11 cellular contexts compared by ENCODE assay signal in genomic region chr6:143299253-143300166, GRCh38.
DNase-seq lines count a peak whose midpoint lies in the region; ATAC-seq and TF ChIP-seq lines count a peak whose summit lies in the region.
"Had no signal": no experiment of that assay in that cellular context is flagged by ENCODE, and none has a peak within 500 bp of the region (broad histone marks: within the 10 kb centered on the region; RNA-seq: fewer than 3 reads in every experiment).

No MANE protein-coding gene starts in this region.

- H3K36me3 ChIP-seq in left ventricle myocardium inferior (peaks cover 6% of the 10 kb centered on the region), ovary (no peaks in the 10 kb centered on the region)
- H3K36me3 ChIP-seq: BE2C had no signal

- TF ChIP-seq POLR2A in ovary (IDR thresholded peaks at IDR 0.05) = no peak

- peak; percentile 5 for DNase-seq in stimulated activated CD4-positive, alpha-beta T cell treated with anti-CD3 and anti-CD28 coated beads, Interleukin-1b, Interleukin-23, amount 100 ng/mL, for 48 hours
- no peak for DNase-seq in stimulated activated CD4-positive, alpha-beta T cell treated with anti-CD3 and anti-CD28 coated beads, Interleukin-4, amount 100 ng/mL, for 1 hour
- no peak for DNase-seq in stimulated activated naive CD8-positive, alpha-beta T cell treated with anti-CD3 and anti-CD28 coated beads, Interleukin-15, Interleukin-2, amounts not matched to agents 100 U/mL and 50 U/mL, for 24 hours
- DNase-seq in left ventricle myocardium inferior = no peak
- no peak for DNase-seq in glomerular visceral epithelial cell (ENCODE audit: extremely low spot score)
- no peak for DNase-seq in ovary
- DNase-seq: BE2C, NCI-H1436 had no signal

- WGBS in ovary, 3 donors = 80 to 89% (median 87%) methylated on average over 6 of the region's 6 CpGs

- intact Hi-C loops in left ventricle myocardium inferior (cut with micrococcal nuclease) (no loop called here), ovary (cut with DNase I) (no loop called here)

- ATAC-seq in GM21619 (IDR thresholded peaks at IDR 0.05; ENCODE audit: unreplicated experiment) (peak; percentile 85), HG03439 (IDR thresholded peaks at IDR 0.05; ENCODE audit: unreplicated experiment) (peak; percentile 96)
- peak; percentile 57 for ATAC-seq in stimulated activated naive CD8-positive, alpha-beta T cell treated with anti-CD3 and anti-CD28 coated beads, Interleukin-15, Interleukin-2, amounts not matched to agents 100 U/mL and 50 U/mL, for 24 hours

- TF ChIP-seq EP300 in ovary (IDR thresholded peaks at IDR 0.05) = no peak

- no peaks in the 10 kb centered on the region for H3K27me3 ChIP-seq in left ventricle myocardium inferior (ENCODE audit: low read depth)
- no peaks in the 10 kb centered on the region for H3K27me3 ChIP-seq in ovary
- H3K27me3 ChIP-seq: BE2C, tibial nerve had no signal

- no peaks in the 10 kb centered on the region for H3K4me1 ChIP-seq in left ventricle myocardium inferior
- H3K4me1 ChIP-seq in ovary (ENCODE audit: insufficient read depth) = no peaks in the 10 kb centered on the region
- H3K4me1 ChIP-seq: BE2C, tibial nerve had no signal

- H3K27ac ChIP-seq in left ventricle myocardium inferior (replicated peaks) (no peak overlapping the region), ovary (no peak overlapping the region)
- H3K27ac ChIP-seq: tibial nerve had no signal

- H3K9me3 ChIP-seq in left ventricle myocardium inferior (replicated peaks) (peaks cover 4% of the 10 kb centered on the region), ovary (no peaks in the 10 kb centered on the region)
- H3K9me3 ChIP-seq: BE2C had no signal

- no peak overlapping the region for H3K4me3 ChIP-seq in left ventricle myocardium inferior
- no peak overlapping the region for H3K4me3 ChIP-seq in ovary
- H3K4me3 ChIP-seq: tibial nerve had no signal

- no peak for TF ChIP-seq CTCF in left ventricle myocardium inferior (IDR thresholded peaks at IDR 0.05; ENCODE audit: borderline replicate concordance)
- TF ChIP-seq CTCF in ovary (IDR thresholded peaks at IDR 0.05) = no peak
